8 cellular contexts compared by ENCODE assay signal in the genomic region with DNA sequence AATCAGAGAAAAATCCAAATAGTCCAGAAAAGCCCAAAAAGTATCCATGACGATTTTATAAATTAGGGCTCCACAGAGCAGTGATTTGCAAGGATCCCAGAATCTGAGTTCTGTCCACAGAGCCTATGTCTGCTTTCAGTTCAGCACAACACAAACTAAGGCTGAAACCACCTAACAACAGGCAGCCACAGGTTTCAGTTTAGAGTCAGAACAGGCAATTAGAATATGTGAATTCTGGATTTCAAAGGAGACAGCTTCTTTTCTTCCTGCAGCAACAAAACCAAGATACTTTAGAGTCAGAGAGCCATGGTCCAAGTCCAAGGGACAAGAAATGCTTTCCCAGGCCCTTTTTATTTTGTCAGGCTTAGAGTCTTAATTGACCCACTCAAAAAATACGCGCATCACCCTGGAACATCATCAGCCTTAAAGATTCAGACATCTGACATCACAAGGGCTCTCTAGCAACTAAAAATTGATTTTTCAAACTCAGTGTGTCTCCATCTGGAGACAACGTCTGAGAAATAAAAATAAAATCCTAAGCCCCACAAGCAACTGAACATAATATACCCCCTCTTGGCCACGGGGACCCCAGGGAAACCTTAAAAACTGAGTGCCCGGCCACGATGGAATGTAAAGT. TPM values are rescaled to one million over a fixed set of nuclear protein-coding genes. Genes with fewer than 3 reads are reported as not detected.
DNase-seq lines count a peak whose midpoint lies in the region; ATAC-seq, FAIRE-seq and TF ChIP-seq lines count a peak whose summit lies in the region.

No MANE protein-coding gene starts in this region.

- FAIRE-seq in small intestine (lab: Jason Lieb, UNC): no peak

- TF ChIP-seq CTCF in HFFc6 (IDR thresholded peaks at IDR 0.05) (no peak), Panc1 (IDR thresholded peaks at IDR 0.05) (no peak), cardiac muscle cell (IDR thresholded peaks at IDR 0.05; ENCODE audit: low read depth, low read length) (no peak)

- H3K4me3 ChIP-seq in Panc1 (ENCODE audit: low read depth in 2 of 2, low read length in 2 of 2) (peak overlapping the region in 1 of 2 experiments; percentile 14; a peak in 1 of 4 replicates), cardiac muscle cell (no peak overlapping the region), small intestine (ENCODE audit: low read depth in 1 of 2, low read length in 2 of 2) (no peak overlapping the region)

- H3K4me1 Mint-ChIP-seq in HFFc6 (ENCODE audit: low read depth): peaks cover 81% of the 10 kb centered on the region

- WGBS in small intestine, 3 donors: 16 to 32% (median 20%) methylated on average over 7 of the region's 7 CpGs

- POLR2A ChIA-PET in Panc1 (lab: Charles Lee): interaction anchor here (1.0 kb wide), 1 partner anchor 19 kb away, joined by 3 read pairs; no protein-coding TSS in a partner anchor

- H3K27ac ChIP-seq in Panc1 (ENCODE audit: low read length) (peak overlapping the region; percentile 72), cardiac muscle cell (peak overlapping the region; percentile 91), small intestine (ENCODE audit: low read depth in 1 of 2, low read length in 1 of 2) (peak overlapping the region; percentile 82 to 83)

- H3K36me3 ChIP-seq in Panc1 (ENCODE audit: control insufficient read depth, insufficient read depth, low read length) (no peaks in the 10 kb centered on the region), cardiac muscle cell (no peaks in the 10 kb centered on the region), small intestine (ENCODE audit: control insufficient read depth in 2 of 2, insufficient read depth in 2 of 2, low read length in 2 of 2) (no peaks in the 10 kb centered on the region)

- H3K27ac Mint-ChIP-seq in HFFc6: peak overlapping the region; percentile 99

- H3K36me3 Mint-ChIP-seq in HFFc6 (ENCODE audit: low read depth): peaks cover 9% of the 10 kb centered on the region

- no TSS peak for BruUV-seq in Panc1 (replicated peaks; lab: Mats Ljungman, UMichigan)

- H3K27me3 ChIP-seq in Panc1 (ENCODE audit: control insufficient read depth, insufficient read depth, low read length) (no peaks in the 10 kb centered on the region), cardiac muscle cell (no peaks in the 10 kb centered on the region), small intestine (ENCODE audit: control insufficient read depth in 2 of 2, insufficient read depth in 2 of 2, low read length in 2 of 2) (no peaks in the 10 kb centered on the region)

- ATAC-seq in GM18511 (IDR thresholded peaks at IDR 0.05; ENCODE audit: unreplicated experiment) (peak; percentile 84), Panc1 (peak; percentile 84)

- H3K9me3 ChIP-seq in Panc1 (ENCODE audit: control insufficient read depth, insufficient read depth, low read depth, low read length) (no peaks in the 10 kb centered on the region), cardiac muscle cell (ENCODE audit: low read depth) (no peaks in the 10 kb centered on the region), small intestine (ENCODE audit: control insufficient read depth, low read depth) (no peaks in the 10 kb centered on the region)

- H3K27me3 Mint-ChIP-seq in HFFc6 (ENCODE audit: insufficient read depth): no peaks in the 10 kb centered on the region; the same call in 1 of the 2 replicates

- H3K9me3 Mint-ChIP-seq in HFFc6: no peaks in the 10 kb centered on the region; the same call in 1 of the 2 replicates

- DNase-seq in HFFc6: peak; percentile 32
- no peak for DNase-seq in Panc1 (ENCODE audit: low read depth, low spot score)
- DNase-seq in cardiac muscle cell (ENCODE audit: low read depth in 1 of 2, low spot score in 1 of 2): peak in 1 of 2 donors; percentile 39
- peak; percentile 37 for DNase-seq in small intestine
- DNase-seq in NCI-H128 (lab: John Stamatoyannopoulos, UW; ENCODE audit: unreplicated experiment): no peak
- no peak for DNase-seq in NCI-H2081 (lab: John Stamatoyannopoulos, UW)
- DNase-seq in ecto neural progenitor cell (ENCODE audit: low spot score): no peak

- in situ Hi-C loops in Panc1 (cut with HindIII; ENCODE audit: low pct_unique_long_range_greater_than_20kb, low sequenced_read_pairs): no loop called here

- peaks cover 19% of the 10 kb centered on the region for H3K4me1 ChIP-seq in Panc1 (ENCODE audit: control insufficient read depth, insufficient read depth, low read length)
- H3K4me1 ChIP-seq in cardiac muscle cell (ENCODE audit: low read depth): peaks cover 42% of the 10 kb centered on the region
- peaks cover 0 to 10% of the 10 kb centered on the region in 2 donors for H3K4me1 ChIP-seq in small intestine (ENCODE audit: control insufficient read depth in 2 of 2, insufficient read depth in 1 of 2, low read depth in 1 of 2, low read length in 1 of 2)

- intact Hi-C loops in Panc1 (cut with micrococcal nuclease; ENCODE audit: unreplicated experiment): no loop called here

- CTCF ChIA-PET in Panc1 (lab: Charles Lee): no interaction called here

- H3K4me3 Mint-ChIP-seq in HFFc6: peak overlapping the region; percentile 85

RNA-seq across cellular contexts. Expression of a gene that starts 23.7 kb away (rescaled TPM):
- total RNA-seq in HFFc6 (2021; fragmentation: NEBNext Ultra II Directional; extraction: Animal tissue kit (Norgen Biotek cat#: 25700)): 10 to 100 TPM; 11.5 to 18.6 (median 18.0) TPM
- total RNA-seq in Panc1 (2021; ENCODE audit: unreplicated experiment) (29.8 TPM), cardiac muscle cell (0.21 and 0.24 TPM in 2 replicates)
- 5.2 TPM for polyA plus RNA-seq in Panc1 (2012; ENCODE audit: insufficient read length)
- polyA plus RNA-seq in cardiac muscle cell (0.47 and 0.70 TPM in 2 replicates), small intestine (10 to 100 TPM; 16.2 to 17.2 (median 16.6) TPM)

RNA-seq across cellular contexts. Expression of a gene that starts 26.3 kb away (rescaled TPM):
- total RNA-seq in HFFc6 (2021; fragmentation: NEBNext Ultra II Directional; extraction: Animal tissue kit (Norgen Biotek cat#: 25700)): not detected
- not detected for total RNA-seq in Panc1 (2021; ENCODE audit: unreplicated experiment)
- polyA plus RNA-seq in Panc1 (2012; ENCODE audit: insufficient read length): not detected
- total RNA-seq in cardiac muscle cell: not detected in 2 replicates
- 0.31 and 0.99 TPM in 2 replicates for polyA plus RNA-seq in cardiac muscle cell
- not detected for polyA plus RNA-seq in small intestine

RNA-seq across cellular contexts. Expression of a gene that starts 40.9 kb away (rescaled TPM):
- total RNA-seq in HFFc6 (2021; fragmentation: NEBNext Ultra II Directional; extraction: Animal tissue kit (Norgen Biotek cat#: 25700)): 10 to 100 TPM; 35.7 to 52.5 (median 49.1) TPM
- total RNA-seq in Panc1 (2021; ENCODE audit: unreplicated experiment) (43.8 TPM), cardiac muscle cell (22.7 and 23.9 TPM in 2 replicates)
- polyA plus RNA-seq in Panc1 (2012; ENCODE audit: insufficient read length): 12.1 TPM
- polyA plus RNA-seq in cardiac muscle cell (24.4 and 32.8 TPM in 2 replicates), small intestine (1 to 10 TPM; 1.4 to 7.5 (median 2.0) TPM)

RNA-seq across cellular contexts. Expression of a gene that starts 49.7 kb away (rescaled TPM):
- 10 to 100 TPM in 5 of 6 experiments, 1 to 10 TPM in 1; 8.7 to 14.1 (median 13.0) TPM for total RNA-seq in HFFc6 (2021; fragmentation: NEBNext Ultra II Directional; extraction: Animal tissue kit (Norgen Biotek cat#: 25700))
- 31.6 TPM for total RNA-seq in Panc1 (2021; ENCODE audit: unreplicated experiment)
- polyA plus RNA-seq in Panc1 (2012; ENCODE audit: insufficient read length): 6.9 TPM
- total RNA-seq in cardiac muscle cell: not detected in 2 replicates
- 0.07 and 0.25 TPM in 2 replicates for polyA plus RNA-seq in cardiac muscle cell
- 1 to 10 TPM; 4.2 to 4.9 (median 4.8) TPM for polyA plus RNA-seq in small intestine

Comparison
In these comparisons a context has a peak if more than half of its experiments do, and no peak if none do; other contexts are left out.
1. DNase-seq: peak in HFFc6 (single experiment) and small intestine (single experiment); none in Panc1 (single experiment), NCI-H128 (single experiment), NCI-H2081 (0 of 2) and ecto neural progenitor cell (single experiment).
2. RNA of a gene that starts 23.7 kb away (total RNA-seq): 29.8 TPM in Panc1 (single experiment) and 11.5 to 18.6 TPM in HFFc6; 0.21 to 0.24 TPM in cardiac muscle cell; every median in the first group is over 10 times any median in the second.
3. Peak in every context shown above with its lines, with median percentiles within 50 percentile points of each other: H3K27ac ChIP-seq.